ENCODE assay signal across 8 cellular contexts in the genomic region with DNA sequence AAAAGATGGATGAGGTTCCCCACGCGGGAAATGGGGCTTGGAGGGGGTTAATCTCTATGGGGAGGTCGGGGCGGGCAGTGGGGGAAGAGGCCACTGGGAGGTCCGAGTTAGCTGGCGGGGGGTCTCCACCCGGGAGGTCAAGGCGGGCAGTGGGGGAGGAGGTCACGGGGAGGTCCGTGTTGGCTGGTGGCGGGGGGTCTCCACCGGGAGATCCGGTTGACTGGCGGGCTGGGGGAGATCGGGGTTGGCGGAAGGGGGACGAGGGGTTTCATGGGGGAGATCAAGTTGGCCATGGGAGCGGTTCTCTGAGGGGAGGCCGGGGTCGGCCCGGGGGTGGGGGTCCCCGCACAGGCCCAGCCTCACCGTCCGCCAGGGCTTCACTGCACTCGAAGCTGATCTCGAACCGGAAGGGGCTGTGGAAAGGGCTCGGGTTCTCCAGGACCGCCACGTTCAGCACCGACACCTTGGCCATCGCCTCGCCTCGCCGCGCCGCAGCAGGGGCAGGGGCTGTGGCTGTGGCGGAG. TPM values are rescaled to one million over a fixed set of nuclear protein-coding genes. Genes with fewer than 3 reads are reported as not detected.
A peak's percentile ranks its signal among the peaks of the same experiment; 100 is the strongest.
DNase-seq lines count a peak whose midpoint lies in the region; ATAC-seq and TF ChIP-seq lines count a peak whose summit lies in the region.

No MANE protein-coding gene starts in this region.

- H3K9me3 ChIP-seq in DND-41 (ENCODE audit: insufficient read depth, low read length, severe bottlenecking) (no peaks in the 10 kb centered on the region), MG63 (no peaks in the 10 kb centered on the region), endodermal cell (ENCODE audit: control insufficient read depth, low read length) (no peaks in the 10 kb centered on the region), ovary (no peaks in the 10 kb centered on the region)

- H3K27ac ChIP-seq in DND-41 (ENCODE audit: low read length) (peak overlapping the region; percentile 93), endodermal cell (ENCODE audit: low read depth, low read length) (no peak overlapping the region), ovary (peak overlapping the region in 1 of 2 donors; percentile 38)

- no peak for TF ChIP-seq CTCF in DND-41 (IDR thresholded peaks at IDR 0.05; ENCODE audit: borderline replicate concordance, extremely low read depth, low read length, poor library complexity, severe bottlenecking)
- no peak for TF ChIP-seq CTCF in endodermal cell (conservative IDR thresholded peaks at IDR 0.05)
- no peak for TF ChIP-seq CTCF in ovary (IDR thresholded peaks at IDR 0.05)

- DNase-seq in DND-41: no peak
- DNase-seq in MG63: no peak
- DNase-seq in endodermal cell: no peak
- peak in 2 of 5 donors; percentile 39 to 63 for DNase-seq in ovary
- DNase-seq in NCI-H446 treated with DMSO at 0.1 percent for 48 hours (lab: John Stamatoyannopoulos, UW): no peak
- no peak for DNase-seq in dermis blood vessel endothelial cell
- DNase-seq in HuH-7 (ENCODE audit: low spot score): no peak
- DNase-seq in NCI-H1694 (lab: John Stamatoyannopoulos, UW): no peak

- peaks cover 17% of the 10 kb centered on the region for H3K36me3 Mint-ChIP-seq in endodermal cell (ENCODE audit: low read depth)

- peaks cover 42% of the 10 kb centered on the region for H3K4me1 ChIP-seq in DND-41 (ENCODE audit: insufficient read depth, low read length)
- peaks cover 3% of the 10 kb centered on the region for H3K4me1 ChIP-seq in endodermal cell (ENCODE audit: control insufficient read depth, insufficient read depth, low read length)
- H3K4me1 ChIP-seq in ovary (ENCODE audit: insufficient read depth): no peaks in the 10 kb centered on the region

- peak overlapping the region; percentile 77 for H3K4me2 ChIP-seq in DND-41 (ENCODE audit: insufficient read depth, low read length)

- H3K79me2 ChIP-seq in DND-41 (ENCODE audit: insufficient read depth, low read length): peaks cover 81% of the 10 kb centered on the region

- H3K4me1 Mint-ChIP-seq in endodermal cell: peaks cover 14% of the 10 kb centered on the region

- H3K9ac ChIP-seq in DND-41 (ENCODE audit: low read depth, low read length) (peak overlapping the region; percentile 87), endodermal cell (ENCODE audit: extremely low read depth, low read length, poor library complexity, severe bottlenecking) (peak overlapping the region; percentile 67)

- peaks cover 30% of the 10 kb centered on the region for H3K36me3 ChIP-seq in DND-41 (ENCODE audit: insufficient read depth, low read length)
- peaks cover 17% of the 10 kb centered on the region for H3K36me3 ChIP-seq in MG63
- no peaks in the 10 kb centered on the region for H3K36me3 ChIP-seq in endodermal cell (ENCODE audit: control insufficient read depth, insufficient read depth, low read length)
- H3K36me3 ChIP-seq in ovary: no peaks in the 10 kb centered on the region

- no peaks in the 10 kb centered on the region for H3K27me3 ChIP-seq in DND-41 (ENCODE audit: insufficient read depth, low read length, poor library complexity)
- no peaks in the 10 kb centered on the region for H3K27me3 ChIP-seq in MG63
- H3K27me3 ChIP-seq in endodermal cell (ENCODE audit: control insufficient read depth, insufficient read depth, low read length, poor library complexity, severe bottlenecking): no peaks in the 10 kb centered on the region
- no peaks in the 10 kb centered on the region for H3K27me3 ChIP-seq in ovary

- WGBS in endodermal cell (ENCODE audit: insufficient coverage in 1 of 2, insufficient read length in 1 of 2), 2 experiments: 0 to 4% methylated on average over 9 to 38 of the region's 38 CpGs
- WGBS in ovary, 3 donors: 0 to 2% (median 1%) methylated on average over 21 to 38 of the region's 38 CpGs

- TF ChIP-seq EP300 in ovary (IDR thresholded peaks at IDR 0.05): no peak

- intact Hi-C loops in ovary (cut with DNase I): loop anchor here in 3 of 4 donors (5.0 to 10.0 kb wide), 2 partner anchors 51 to 64 kb away; a partner anchor contains a TSS

- peak overlapping the region; percentile 54 to 88 for H3K4me3 ChIP-seq in DND-41 (ENCODE audit: low read depth in 1 of 2, low read length in 2 of 2)
- peak overlapping the region; percentile 91 for H3K4me3 ChIP-seq in MG63
- H3K4me3 ChIP-seq in endodermal cell (ENCODE audit: low read length): peak overlapping the region; percentile 85
- H3K4me3 ChIP-seq in ovary: peak overlapping the region; percentile 44

- peak overlapping the region; percentile 81 for H2AFZ ChIP-seq in DND-41 (ENCODE audit: low read depth, low read length)

- no peaks in the 10 kb centered on the region for H3K9me3 Mint-ChIP-seq in endodermal cell

- no peaks in the 10 kb centered on the region for H3K27me3 Mint-ChIP-seq in endodermal cell (ENCODE audit: insufficient read depth)

- H4K20me1 ChIP-seq in DND-41 (ENCODE audit: insufficient read depth, low read length): peaks cover 20% of the 10 kb centered on the region; the same call in 1 of the 2 replicates

- peak overlapping the region; percentile 31 for H3K27ac Mint-ChIP-seq in endodermal cell

- ATAC-seq in DND-41 (ENCODE audit: insufficient read depth, low read depth): peak; percentile 13

- TF ChIP-seq POLR2A in ovary (IDR thresholded peaks at IDR 0.05): no peak

- H3K4me3 Mint-ChIP-seq in endodermal cell: peak overlapping the region; percentile 73

RNA-seq across cellular contexts. Expression of a gene that starts 0.3 kb away (rescaled TPM):
- total RNA-seq in MG63 (2014; rRNA removed; shearing (Covaris generic); ENCODE audit: low replicate concordance): 49.2 and 63.3 TPM in 2 replicates
- total RNA-seq in endodermal cell (10 to 100 TPM; 37.8 to 47.8 TPM), ovary (1 to 10 TPM in 4 of 7 donors, under 1 TPM in 3; 0.12 to 4.9 (median 1.0) TPM), dermis blood vessel endothelial cell (11.4 and 26.8 TPM in 2 replicates)
- polyA plus RNA-seq in endodermal cell (2013, experiment 1 of 2): 31.3 TPM
- 31.4 TPM for polyA plus RNA-seq in endodermal cell (2013, experiment 2 of 2)
- 1 to 10 TPM in 1 of 2 donors, under 1 TPM in 1; 0.99 to 1.6 TPM for polyA plus RNA-seq in ovary

RNA-seq across cellular contexts. Expression of a gene that starts 18.5 kb away (rescaled TPM):
- total RNA-seq in MG63 (2014; rRNA removed; shearing (Covaris generic); ENCODE audit: low replicate concordance): 22.7 and 48.4 TPM in 2 replicates
- total RNA-seq in endodermal cell: 10 to 100 TPM; 62.1 to 73.8 TPM
- 58.6 TPM for polyA plus RNA-seq in endodermal cell (2013, experiment 1 of 2)
- 60.1 TPM for polyA plus RNA-seq in endodermal cell (2013, experiment 2 of 2)
- 100 to 1,000 TPM in 5 of 7 donors, 10 to 100 TPM in 2; 33.3 to 280 (median 201) TPM for total RNA-seq in ovary
- polyA plus RNA-seq in ovary: 100 to 1,000 TPM; 104 to 207 TPM
- total RNA-seq in dermis blood vessel endothelial cell: 42.7 and 92.6 TPM in 2 replicates

RNA-seq across cellular contexts. Expression of a gene that starts 45.5 kb away (rescaled TPM):
- 41.9 and 99.7 TPM in 2 replicates for total RNA-seq in MG63 (2014; rRNA removed; shearing (Covaris generic); ENCODE audit: low replicate concordance)
- total RNA-seq in endodermal cell: 100 to 1,000 TPM in 1 of 2 donors, 10 to 100 TPM in 1; 94.2 to 126 TPM
- 66.5 TPM for polyA plus RNA-seq in endodermal cell (2013, experiment 1 of 2)
- 71.4 TPM for polyA plus RNA-seq in endodermal cell (2013, experiment 2 of 2)
- total RNA-seq in ovary: 10 to 100 TPM; 13.6 to 68.3 (median 41.0) TPM
- 10 to 100 TPM; 10.5 to 23.6 TPM for polyA plus RNA-seq in ovary
- 22.3 and 25.2 TPM in 2 replicates for total RNA-seq in dermis blood vessel endothelial cell

RNA-seq across cellular contexts. Expression of a gene that starts 50.5 kb away (rescaled TPM):
- not detected in 2 replicates for total RNA-seq in MG63 (2014; rRNA removed; shearing (Covaris generic); ENCODE audit: low replicate concordance)
- total RNA-seq in endodermal cell (1 to 10 TPM in 1 of 2 donors, under 1 TPM in 1; 0.73 to 1.1 TPM), ovary (not detected), dermis blood vessel endothelial cell (not detected in 2 replicates)
- not detected for polyA plus RNA-seq in endodermal cell (2013, experiment 1 of 2)
- polyA plus RNA-seq in endodermal cell (2013, experiment 2 of 2): not detected
- polyA plus RNA-seq in ovary: under 1 TPM in 1 of 2 donors, not detected in 1; 0.08 TPM
